In genomic region chr1:205750683-205751651, GRCh38 we compare ENCODE assay signal across 1 cellular context.
TF ChIP-seq lines count a peak whose summit lies in the region.

No MANE protein-coding gene starts in this region.

TF ChIP-seq in GM23338, 12 proteins besides CTCF, POLR2A, EP300 and RAD21 (continued from another document):
- TF ChIP-seq ZNF462 (CRISPR knock-in tag; IDR thresholded peaks at IDR 0.05) (no peak), EZH2phosphoT487 (IDR thresholded peaks at IDR 0.05; ENCODE audit: unreplicated experiment) (no peak)
